In the genomic region with DNA sequence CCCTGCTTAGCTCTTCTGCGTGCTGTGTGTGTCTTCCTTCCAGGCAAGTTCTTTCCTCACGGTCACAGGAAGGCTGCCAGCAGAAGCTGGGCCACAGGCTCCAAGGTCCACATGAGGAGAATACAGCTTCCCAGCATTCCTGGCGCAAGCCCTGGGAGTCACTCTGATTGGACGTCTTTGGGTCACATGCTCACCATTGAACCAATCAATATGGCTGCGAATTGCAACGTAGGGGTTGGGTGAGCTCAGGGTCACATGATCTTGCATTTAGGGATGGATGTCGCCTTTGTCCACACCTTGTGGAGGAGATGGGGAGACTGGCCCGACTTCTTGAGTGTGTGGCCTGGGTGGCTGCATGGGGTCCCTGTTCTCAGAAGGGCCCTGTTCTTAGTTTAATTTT, we compare ENCODE assay signal across 20 cellular contexts.
"Had no signal": no experiment of that assay in that cellular context is flagged by ENCODE, and none has a peak within 500 bp of the region (broad histone marks: within the 10 kb centered on the region; RNA-seq: fewer than 3 reads in every experiment).

No MANE protein-coding gene starts in this region.

- H3K9me3 ChIP-seq: colonic mucosa, esophagus muscularis mucosa, gastroesophageal sphincter, heart left ventricle, left lung, lower lobe of right lung, mucosa of descending colon had no signal

- H3K4me3 ChIP-seq: colonic mucosa, dorsolateral prefrontal cortex, esophagus muscularis mucosa, gastroesophageal sphincter, heart left ventricle, hepatocyte, left lung, lower lobe of right lung, mucosa of descending colon had no signal

- H3K27me3 ChIP-seq: colonic mucosa, dorsolateral prefrontal cortex, heart left ventricle, hepatocyte, left lung had no signal

- ATAC-seq: foreskin keratinocyte, gastroesophageal sphincter, heart left ventricle, left lung, left ventricle myocardium superior, lower lobe of right lung, mucosa of descending colon had no signal

- H2AFZ ChIP-seq: hepatocyte had no signal

- FAIRE-seq: endothelial cell of umbilical vein, frontal cortex, islet of Langerhans, kidney had no signal

- H3K36me3 ChIP-seq: colonic mucosa, esophagus muscularis mucosa, gastroesophageal sphincter, heart left ventricle, left lung, lower lobe of right lung had no signal

- H3K27ac ChIP-seq: colonic mucosa, dorsolateral prefrontal cortex, esophagus muscularis mucosa, foreskin keratinocyte, gastroesophageal sphincter, heart left ventricle, hepatocyte, left lung, lower lobe of right lung had no signal

- H3K79me2 ChIP-seq: hepatocyte had no signal

- H3K4me2 ChIP-seq: hepatocyte had no signal

- H3K4me1 ChIP-seq: colonic mucosa, esophagus muscularis mucosa, foreskin keratinocyte, gastroesophageal sphincter, heart left ventricle, lower lobe of right lung had no signal

- DNase-seq: colonic mucosa; cortex of kidney; dermis blood vessel endothelial cell; dorsolateral prefrontal cortex; effector CD4-positive, alpha-beta T cell; effector memory CD4-positive, alpha-beta T cell; foreskin keratinocyte; heart left ventricle; hypothalamus; kidney; left lung; left ventricle myocardium superior; lower lobe of right lung; mucosa of descending colon had no signal
